In the genomic region with DNA sequence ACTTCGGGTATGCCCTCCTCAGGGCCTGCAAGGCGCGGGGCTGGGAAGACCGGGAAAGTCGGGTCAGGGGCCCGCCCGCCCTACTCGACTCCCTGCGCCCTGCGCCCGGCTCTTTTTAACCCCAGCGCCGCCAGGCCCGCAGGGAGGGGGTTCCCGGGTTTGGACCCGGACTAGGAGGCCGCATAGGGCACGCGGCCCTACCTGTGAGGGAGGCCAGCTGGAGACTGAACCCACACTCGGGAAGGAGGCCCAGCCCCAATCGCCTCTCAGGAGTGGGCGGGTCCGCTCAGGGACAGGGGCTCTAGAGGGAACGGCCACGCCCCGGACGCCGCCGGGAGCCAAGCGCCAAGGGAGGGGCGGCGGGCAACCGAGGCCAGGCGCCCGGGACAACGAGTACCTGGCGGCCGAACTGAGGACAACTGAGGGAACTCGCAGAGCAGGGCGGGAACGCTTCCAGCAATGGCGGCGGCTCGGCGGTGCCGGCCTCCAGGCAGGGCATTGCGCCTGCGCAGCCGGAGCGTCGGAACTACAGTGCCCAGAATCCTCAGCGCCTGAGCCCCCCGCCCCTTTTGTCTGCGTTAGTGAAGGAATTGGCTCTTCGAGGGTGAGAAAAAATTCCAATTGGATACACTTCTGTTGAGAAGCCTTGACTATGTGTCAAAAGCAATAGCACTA, we compare ENCODE assay signal across 8 cellular contexts. TPM values are rescaled to one million over a fixed set of nuclear protein-coding genes. Genes with fewer than 3 reads are reported as not detected.
A peak's percentile ranks its signal among the peaks of the same experiment; 100 is the strongest.
DNase-seq lines count a peak whose midpoint lies in the region; ATAC-seq and TF ChIP-seq lines count a peak whose summit lies in the region.

A gene (minus strand): TSS at position 484 of the 675 bp plus-strand sequence.

- intact Hi-C loops in Right ventricle myocardium superior (cut with DNase I): no loop called here
- intact Hi-C loops in ovary (cut with DNase I): no loop called here
- intact Hi-C loops in thyroid gland (cut with DNase I): no loop called here

- peak within 1 kb of the TSS; percentile 79 for H3K4me3 Mint-ChIP-seq in activated naive CD8-positive, alpha-beta T cell treated with anti-CD3 and anti-CD28 coated beads, Interleukin-2, amount 50 U/mL, for 24 hours

- peak; percentile 37 for TF ChIP-seq POLR2A in ovary (IDR thresholded peaks at IDR 0.05)
- peak; percentile 40 to 94 for TF ChIP-seq POLR2A in thyroid gland (IDR thresholded peaks at IDR 0.05)

- H3K27me3 ChIP-seq in SU-DHL-6 (ENCODE audit: low read length) (no peaks in the 10 kb centered on the region), ovary (no peaks in the 10 kb centered on the region), thyroid gland (no peaks in the 10 kb centered on the region)

- H3F3A ChIP-seq in SU-DHL-6 (ENCODE audit: insufficient read depth): no peaks in the 10 kb centered on the region; the same call in 1 of the 2 replicates

- H4K20me1 ChIP-seq in SU-DHL-6 (ENCODE audit: low read depth, low read length): no peaks in the 10 kb centered on the region

- H3K27ac ChIP-seq in SU-DHL-6 (ENCODE audit: low read depth, low read length) (0 out of 2 replicates have a peak within 1 kb of the TSS, but pooled peaks have one; percentile 10), ovary (peak within 1 kb of the TSS; percentile 78 to 93), thyroid gland (peak within 1 kb of the TSS; percentile 89 to 96 (median 93))

- no peaks in the 10 kb centered on the region for H3K27me3 Mint-ChIP-seq in activated naive CD8-positive, alpha-beta T cell treated with anti-CD3 and anti-CD28 coated beads, Interleukin-2, amount 50 U/mL, for 24 hours

- H3K4me1 Mint-ChIP-seq in activated naive CD8-positive, alpha-beta T cell treated with anti-CD3 and anti-CD28 coated beads, Interleukin-2, amount 50 U/mL, for 24 hours: peaks cover 16% of the 10 kb centered on the region

- TF ChIP-seq EP300 in ovary (IDR thresholded peaks at IDR 0.05): no peak

- H3K4me3 ChIP-seq in SU-DHL-6 (ENCODE audit: insufficient read depth, low read length, poor library complexity, severe bottlenecking) (peak within 1 kb of the TSS; percentile 79), ovary (peak within 1 kb of the TSS; percentile 80), thyroid gland (replicated peaks in 1 of 3) (peak within 1 kb of the TSS; percentile 4 to 75 (median 55))

- ATAC-seq in HG02610 (IDR thresholded peaks at IDR 0.05; ENCODE audit: unreplicated experiment) (peak; percentile 86), Right ventricle myocardium superior (ENCODE audit: poor library complexity) (peak; percentile 97)
- ATAC-seq in activated naive CD8-positive, alpha-beta T cell treated with anti-CD3 and anti-CD28 coated beads, Interleukin-2, amount 50 U/mL, for 24 hours: peak; percentile 94

- 0 out of 2 replicates have a peak, but pooled peaks cover 4% of the 10 kb centered on the region for H3K36me3 ChIP-seq in SU-DHL-6 (ENCODE audit: low read length)
- no peaks in the 10 kb centered on the region for H3K36me3 ChIP-seq in ovary
- no peaks in the 10 kb centered on the region for H3K36me3 ChIP-seq in thyroid gland

- H2AFZ ChIP-seq in SU-DHL-6 (ENCODE audit: low read depth, low read length, severe bottlenecking): peak within 1 kb of the TSS; percentile 87

- H3K9me2 ChIP-seq in SU-DHL-6 (replicated peaks; ENCODE audit: insufficient read depth, low read length): no peaks in the 10 kb centered on the region

- H3K36me3 Mint-ChIP-seq in activated naive CD8-positive, alpha-beta T cell treated with anti-CD3 and anti-CD28 coated beads, Interleukin-2, amount 50 U/mL, for 24 hours (ENCODE audit: low read depth): no peaks in the 10 kb centered on the region

- peak; percentile 92 for DNase-seq in GM10266 (ENCODE audit: extremely low spot score)
- peak; percentile 88 for DNase-seq in NCI-H1092 treated with DMSO at 0.1 percent for 48 hours (lab: John Stamatoyannopoulos, UW)
- peak; percentile 90 for DNase-seq in activated naive CD8-positive, alpha-beta T cell treated with anti-CD3 and anti-CD28 coated beads, Interleukin-2, amount 50 U/mL, for 24 hours
- DNase-seq in Right ventricle myocardium superior: peak; percentile 98
- peak; percentile 94 to 99 (median 97) for DNase-seq in ovary
- peak; percentile 99 for DNase-seq in thyroid gland

- H3K4me1 ChIP-seq in ovary (ENCODE audit: insufficient read depth): peaks cover 2% of the 10 kb centered on the region
- peaks cover 5 to 8% of the 10 kb centered on the region in 2 donors for H3K4me1 ChIP-seq in thyroid gland

- H3K4me2 ChIP-seq in SU-DHL-6 (ENCODE audit: low read depth, low read length, poor library complexity, severe bottlenecking): peak within 1 kb of the TSS; percentile 72

- H3K9me3 Mint-ChIP-seq in activated naive CD8-positive, alpha-beta T cell treated with anti-CD3 and anti-CD28 coated beads, Interleukin-2, amount 50 U/mL, for 24 hours: no peaks in the 10 kb centered on the region

- no peaks in the 10 kb centered on the region for H3K79me2 ChIP-seq in SU-DHL-6 (ENCODE audit: insufficient read depth, low read length)

- WGBS in ovary, 3 donors: 0% methylated on average over 48 to 55 of the region's 55 CpGs
- WGBS in thyroid gland, 2 donors: 0% methylated on average over 23 to 28 of the region's 55 CpGs

- TF ChIP-seq CTCF in GM10266 (IDR thresholded peaks at IDR 0.05; ENCODE audit: control insufficient read depth, insufficient read depth, low read depth, missing control alignments) (no peak), SU-DHL-6 (IDR thresholded peaks at IDR 0.05; ENCODE audit: insufficient read depth, low read length, poor library complexity, severe bottlenecking) (no peak), ovary (IDR thresholded peaks at IDR 0.05) (no peak), thyroid gland (IDR thresholded peaks at IDR 0.05) (no peak)

- H3K9ac ChIP-seq in SU-DHL-6 (ENCODE audit: low read length): peak within 1 kb of the TSS; percentile 90

- H3K9me3 ChIP-seq in SU-DHL-6 (ENCODE audit: insufficient read depth, low read length) (no peaks in the 10 kb centered on the region), ovary (no peaks in the 10 kb centered on the region), thyroid gland (no peaks in the 10 kb centered on the region)

- peak within 1 kb of the TSS; percentile 52 for H3K27ac Mint-ChIP-seq in activated naive CD8-positive, alpha-beta T cell treated with anti-CD3 and anti-CD28 coated beads, Interleukin-2, amount 50 U/mL, for 24 hours

RNA-seq across cellular contexts. Expression of the gene that starts here (rescaled TPM):
- total RNA-seq in Right ventricle myocardium superior (1.4 TPM), ovary (10 to 100 TPM in 1 of 7 donors, 1 to 10 TPM in 6; 1.8 to 10.1 (median 7.9) TPM), thyroid gland (1 to 10 TPM; 3.1 to 6.4 (median 4.9) TPM)
- polyA plus RNA-seq in ovary: 1 to 10 TPM; 3.7 TPM

Comparison
In these comparisons a context has a peak if more than half of its experiments do, and no peak if none do; other contexts are left out.
1. Peak in every context shown above with its lines: DNase-seq, ATAC-seq, H3K4me3 ChIP-seq and H3K27ac ChIP-seq.
2. H3K27ac ChIP-seq: peak in every context shown above with its lines; median percentile 93 in thyroid gland; 86 in ovary; 10 in SU-DHL-6.